Comparison of ENCODE assay signal across 1 cellular context in genomic region chr15:75650908-75651809, GRCh38.
TF ChIP-seq lines count a peak whose summit lies in the region.

No MANE protein-coding gene starts in this region.

TF ChIP-seq in GM23338, 12 proteins besides CTCF, POLR2A, EP300 and RAD21 (continued from another document):
- TF ChIP-seq REST (IDR thresholded peaks at IDR 0.05; ENCODE audit: unreplicated experiment): no peak
- TF ChIP-seq CREB1 (CRISPR knock-in tag; IDR thresholded peaks at IDR 0.05; ENCODE audit: low read depth): no peak
- no peak for TF ChIP-seq ZNF331 (CRISPR knock-in tag; IDR thresholded peaks at IDR 0.05; ENCODE audit: low read depth)
